8 cellular contexts compared by ENCODE assay signal in genomic region chr10:119725550-119726290, GRCh38. TPM values are rescaled to one million over a fixed set of nuclear protein-coding genes. Genes with fewer than 3 reads are reported as not detected.
DNase-seq lines count a peak whose midpoint lies in the region; ATAC-seq and TF ChIP-seq lines count a peak whose summit lies in the region.

TSS of gene INPP5F (plus strand) at chr10:119726050. CDS start at chr10:119726263, 213 bp downstream.

- H3K4me1 ChIP-seq in BLaER1 = peaks cover 50% of the 10 kb centered on the region
- peaks cover 6 to 31% of the 10 kb centered on the region in 2 donors for H3K4me1 ChIP-seq in left lung

- peak within 1 kb of the TSS; percentile 95 for H3K4me2 ChIP-seq in BLaER1

- TF ChIP-seq CTCF in left lung (IDR thresholded peaks at IDR 0.05) = peak in 1 of 2 donors; percentile 37

- H3K36me3 ChIP-seq in BLaER1 = peaks cover 13% of the 10 kb centered on the region
- no peaks in the 10 kb centered on the region for H3K36me3 ChIP-seq in left lung

- H3K9me3 ChIP-seq in BLaER1 (peaks cover 6% of the 10 kb centered on the region), left lung (no peaks in the 10 kb centered on the region)

- H3K27me3 ChIP-seq in BLaER1 = no peaks in the 10 kb centered on the region
- no peaks in the 10 kb centered on the region for H3K27me3 ChIP-seq in left lung

- peaks cover 27% of the 10 kb centered on the region for H4K20me1 ChIP-seq in BLaER1

- ATAC-seq in GM19328 (IDR thresholded peaks at IDR 0.05; ENCODE audit: unreplicated experiment) = peak; percentile 80
- peak; percentile 74 for ATAC-seq in HG03520 (IDR thresholded peaks at IDR 0.05; ENCODE audit: unreplicated experiment)
- peak; percentile 98 for ATAC-seq in left lung

- H3K9ac ChIP-seq in BLaER1 = peak within 1 kb of the TSS; percentile 95

- H3K4me3 ChIP-seq in BLaER1 (peak within 1 kb of the TSS; percentile 91), left lung (peak within 1 kb of the TSS; percentile 69 to 71)

- DNase-seq in NCI-H526 treated with DMSO at 0.1 percent for 48 hours (lab: John Stamatoyannopoulos, UW) (peak; percentile 91), dedifferentiated amniotic fluid mesenchymal stem cell (ENCODE audit: extremely low spot score) (peak; percentile 99), left lung (peak; percentile 100)
- DNase-seq in activated CD4-positive, alpha-beta T cell treated with anti-CD3 and anti-CD28 coated beads, Interleukin-2, amount 50 U/mL, for 1 hour = peak; percentile 99
- peak; percentile 99 for DNase-seq in stimulated activated CD4-positive, alpha-beta T cell treated with anti-CD3 and anti-CD28 coated beads, Interleukin-2, amount 100 ng/mL, for 48 hours

- H3K27ac ChIP-seq in BLaER1 = peak within 1 kb of the TSS; percentile 96
- peak within 1 kb of the TSS; percentile 91 to 96 for H3K27ac ChIP-seq in left lung

- intact Hi-C loops in left lung (cut with DNase I) = no loop called here

RNA-seq across cellular contexts. Expression of gene INPP5F, which starts in this region (rescaled TPM):
- 10 to 100 TPM; 10.9 to 18.6 TPM for total RNA-seq in left lung

Comparison
In these comparisons a context has a peak if more than half of its experiments do, and no peak if none do; other contexts are left out.
1. Peak in every context shown above with its lines: DNase-seq, ATAC-seq, H3K4me3 ChIP-seq and H3K27ac ChIP-seq.